1 cellular context compared by ENCODE assay signal in the genomic region with DNA sequence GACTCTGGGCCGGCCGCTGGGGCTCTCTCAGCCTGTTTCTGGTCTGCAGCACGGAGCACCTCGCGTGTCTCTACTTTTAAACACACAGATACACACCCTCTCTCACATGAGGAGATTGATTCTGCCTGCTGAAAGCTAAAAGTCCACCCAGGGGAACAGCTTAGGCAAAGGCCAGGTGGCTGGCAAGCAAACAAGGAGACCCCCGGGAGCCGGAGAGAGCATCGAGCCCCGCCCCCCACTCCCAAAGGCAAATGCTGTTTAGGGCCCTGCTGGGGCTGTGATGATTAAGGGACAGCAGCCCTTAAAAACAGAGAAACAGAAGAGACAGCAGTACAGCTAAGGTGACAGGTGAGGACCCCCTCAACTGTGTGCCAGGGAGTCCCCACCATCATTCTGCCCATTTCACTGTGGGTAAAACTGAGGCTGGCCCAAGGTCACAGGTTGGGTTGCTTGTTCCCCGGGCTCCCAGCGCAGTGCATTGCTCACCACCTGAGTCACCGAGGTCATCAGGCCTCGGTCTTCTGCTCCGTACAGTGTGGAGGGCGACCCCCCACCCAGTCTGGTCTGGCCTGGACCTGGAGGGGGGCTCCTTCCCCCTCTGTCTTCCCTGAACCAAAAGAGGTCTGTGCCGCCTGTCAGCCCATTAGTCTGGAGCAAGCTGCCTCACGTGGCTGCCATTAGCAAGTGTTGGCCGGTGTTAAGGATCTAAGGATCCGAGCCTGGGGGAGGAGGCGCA.
TF ChIP-seq lines count a peak whose summit lies in the region.

No MANE protein-coding gene starts in this region.

TF ChIP-seq in H1, 55 proteins besides CTCF, POLR2A, EP300 and RAD21:
- TF ChIP-seq NRF1 (IDR thresholded peaks at IDR 0.05; ENCODE audit: low read depth, low read length) (no peak), JUN (IDR thresholded peaks at IDR 0.05; ENCODE audit: low read depth, low read length) (no peak), POU5F1 (IDR thresholded peaks at IDR 0.05; ENCODE audit: low read depth, low read length) (no peak), TBP (IDR thresholded peaks at IDR 0.05; ENCODE audit: low read depth, low read length) (no peak), KDM1A (IDR thresholded peaks at IDR 0.05; ENCODE audit: borderline replicate concordance, low read length) (peak; percentile 96), SAP30 (IDR thresholded peaks at IDR 0.05; ENCODE audit: insufficient read depth, insufficient replicate concordance, low read length) (no peak), HDAC2 (IDR thresholded peaks at IDR 0.05; ENCODE audit: borderline replicate concordance in 1 of 2, low read depth in 2 of 2, low read length in 2 of 2) (peak in 1 of 2 experiments; percentile 83; a peak in 1 of 4 replicates)
